ENCODE assay signal across 8 cellular contexts in the genomic region with DNA sequence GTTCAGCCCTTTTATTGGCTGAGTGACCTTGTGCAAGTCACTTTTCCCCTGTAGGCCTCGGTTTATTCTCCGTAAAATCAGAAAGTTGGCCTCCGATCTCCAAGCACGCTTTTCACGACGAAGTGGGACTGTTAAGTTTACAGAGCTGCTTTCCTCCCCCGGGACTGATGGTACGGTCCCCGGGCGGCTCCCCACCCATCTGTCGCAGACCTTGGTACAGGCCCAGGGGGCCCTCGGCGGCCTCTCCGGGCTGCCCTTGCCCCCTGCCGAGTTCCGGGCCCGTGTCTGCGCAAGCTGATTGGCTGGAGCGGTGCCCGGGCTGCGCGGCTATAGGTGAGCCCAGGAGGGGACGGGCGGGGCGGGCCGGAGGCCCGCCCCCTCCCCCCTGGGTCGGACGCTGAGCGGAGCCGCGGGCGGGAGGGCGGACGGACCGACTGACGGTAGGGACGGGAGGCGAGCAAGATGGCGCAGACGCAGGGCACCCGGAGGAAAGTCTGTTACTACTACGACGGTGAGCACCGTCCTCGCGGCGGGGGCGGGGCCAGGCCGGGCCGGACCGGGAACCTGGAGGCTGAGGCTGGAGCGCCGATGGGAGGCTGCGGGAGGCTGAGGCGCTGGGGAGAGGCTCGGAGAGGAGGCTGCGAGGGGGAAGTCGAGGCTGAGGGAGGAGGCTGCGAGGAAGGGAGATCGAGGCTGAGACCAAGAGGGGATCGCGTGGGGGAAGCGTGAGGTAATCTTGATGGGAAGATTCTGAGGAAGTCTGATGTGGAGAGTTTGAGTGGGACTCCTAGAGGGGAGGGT. TPM values are rescaled to one million over a fixed set of nuclear protein-coding genes. Genes with fewer than 3 reads are reported as not detected.
DNase-seq lines count a peak whose midpoint lies in the region; ATAC-seq and TF ChIP-seq lines count a peak whose summit lies in the region.

A gene (plus strand): TSS at position 376 of the 801 bp plus-strand sequence. CDS start 87 bp downstream, at position 463.

- H3K9me3 Mint-ChIP-seq in GM23338 (no peaks in the 10 kb centered on the region; the same call in 2 of the 3 replicates), naive B cell (no peaks in the 10 kb centered on the region)
- no peaks in the 10 kb centered on the region for H3K9me3 Mint-ChIP-seq in activated T-helper 1 cell treated with anti-CD3 and anti-CD28 coated beads, Interleukin-12 subunit alpha, Interleukin-12 subunit beta, Interleukin-2, Interleukin-4 antibody, amounts not matched to agents 30 ng/mL and 10 ng/mL and 1 ng/mL, durations not matched to agents 14 hours and 24 hours and 36 hours
- no peaks in the 10 kb centered on the region for H3K9me3 Mint-ChIP-seq in stimulated activated effector memory CD8-positive, alpha-beta T cell treated with anti-CD3 and anti-CD28 coated beads, Interleukin-12 subunit alpha, Interleukin-12 subunit beta, amount 100 ng/mL, for 72 hours

- peaks cover 8% of the 10 kb centered on the region for H3K4me1 ChIP-seq in GM23338 (ENCODE audit: insufficient read depth)

- no peaks in the 10 kb centered on the region for H3K9me2 ChIP-seq in GM23338 (ENCODE audit: insufficient read depth)

- peak; percentile 98 for DNase-seq in Daoy (ENCODE audit: low read depth)
- DNase-seq in GM23338 (ENCODE audit: low spot score), result peak; percentile 95
- peak; percentile 92 for DNase-seq in LHCN-M2 (ENCODE audit: low read depth)
- DNase-seq in RPMI7951 (ENCODE audit: low read depth), result peak; percentile 97
- DNase-seq in activated T-helper 1 cell treated with anti-CD3 and anti-CD28 coated beads, Interleukin-12 subunit alpha, Interleukin-12 subunit beta, Interleukin-2, Interleukin-4 antibody, amounts not matched to agents 30 ng/mL and 10 ng/mL and 1 ng/mL, durations not matched to agents 14 hours and 24 hours and 36 hours (ENCODE audit: low spot score), result peak; percentile 96
- peak; percentile 92 for DNase-seq in fibroblast of gingiva (ENCODE audit: low read depth)
- peak; percentile 96 for DNase-seq in naive B cell
- DNase-seq in stimulated activated effector memory CD8-positive, alpha-beta T cell treated with anti-CD3 and anti-CD28 coated beads, Interleukin-12 subunit alpha, Interleukin-12 subunit beta, amount 100 ng/mL, for 72 hours (ENCODE audit: low spot score in 2 of 2), result peak; percentile 90 to 97

- peaks cover 30% of the 10 kb centered on the region for H4K20me1 ChIP-seq in GM23338 (replicated peaks; ENCODE audit: insufficient read depth)

- H3K36me3 Mint-ChIP-seq in GM23338 (ENCODE audit: low read depth) (peaks cover 16% of the 10 kb centered on the region), naive B cell (peaks cover 0 to 4% of the 10 kb centered on the region in 2 donors)
- H3K36me3 Mint-ChIP-seq in activated T-helper 1 cell treated with anti-CD3 and anti-CD28 coated beads, Interleukin-12 subunit alpha, Interleukin-12 subunit beta, Interleukin-2, Interleukin-4 antibody, amounts not matched to agents 30 ng/mL and 10 ng/mL and 1 ng/mL, durations not matched to agents 14 hours and 24 hours and 36 hours (ENCODE audit: low read depth), result peaks cover 22% of the 10 kb centered on the region
- peaks cover 68% of the 10 kb centered on the region for H3K36me3 Mint-ChIP-seq in stimulated activated effector memory CD8-positive, alpha-beta T cell treated with anti-CD3 and anti-CD28 coated beads, Interleukin-12 subunit alpha, Interleukin-12 subunit beta, amount 100 ng/mL, for 72 hours

- no peak for TF ChIP-seq CTCF in GM23338 (conservative IDR thresholded peaks at IDR 0.05; ENCODE audit: low read depth in 2 of 2)

- peak within 1 kb of the TSS; percentile 94 for H2AFZ ChIP-seq in GM23338

- H3K27ac Mint-ChIP-seq in GM23338, result peak within 1 kb of the TSS; percentile 83
- peak within 1 kb of the TSS; percentile 94 for H3K27ac Mint-ChIP-seq in activated T-helper 1 cell treated with anti-CD3 and anti-CD28 coated beads, Interleukin-12 subunit alpha, Interleukin-12 subunit beta, Interleukin-2, Interleukin-4 antibody, amounts not matched to agents 30 ng/mL and 10 ng/mL and 1 ng/mL, durations not matched to agents 14 hours and 24 hours and 36 hours
- H3K27ac Mint-ChIP-seq in naive B cell, result peak within 1 kb of the TSS; percentile 95 to 98 (median 98)
- H3K27ac Mint-ChIP-seq in stimulated activated effector memory CD8-positive, alpha-beta T cell treated with anti-CD3 and anti-CD28 coated beads, Interleukin-12 subunit alpha, Interleukin-12 subunit beta, amount 100 ng/mL, for 72 hours, result peak within 1 kb of the TSS; percentile 95

- H3K27ac ChIP-seq in GM23338 (ENCODE audit: low read depth), result peak within 1 kb of the TSS; percentile 59; the same call in 1 of the 2 replicates

- intact Hi-C loops in activated T-helper 1 cell treated with anti-CD3 and anti-CD28 coated beads, Interleukin-12 subunit alpha, Interleukin-12 subunit beta, Interleukin-2, Interleukin-4 antibody, amounts not matched to agents 30 ng/mL and 10 ng/mL and 1 ng/mL, durations not matched to agents 14 hours and 24 hours and 36 hours (cut with micrococcal nuclease), result loop anchor here (1.0 to 2.0 kb wide), 13 partner anchors 19 to 359 kb away; a partner anchor contains a TSS

- H3K27me3 ChIP-seq in GM23338 (ENCODE audit: insufficient read depth), result no peaks in the 10 kb centered on the region

- H3K4me3 Mint-ChIP-seq in GM23338 (peak within 1 kb of the TSS; percentile 94), naive B cell (peak within 1 kb of the TSS; percentile 91 to 100 (median 99))
- H3K4me3 Mint-ChIP-seq in activated T-helper 1 cell treated with anti-CD3 and anti-CD28 coated beads, Interleukin-12 subunit alpha, Interleukin-12 subunit beta, Interleukin-2, Interleukin-4 antibody, amounts not matched to agents 30 ng/mL and 10 ng/mL and 1 ng/mL, durations not matched to agents 14 hours and 24 hours and 36 hours, result peak within 1 kb of the TSS; percentile 93
- H3K4me3 Mint-ChIP-seq in stimulated activated effector memory CD8-positive, alpha-beta T cell treated with anti-CD3 and anti-CD28 coated beads, Interleukin-12 subunit alpha, Interleukin-12 subunit beta, amount 100 ng/mL, for 72 hours, result peak within 1 kb of the TSS; percentile 97

- ATAC-seq in GM23338, result peak; percentile 90
- ATAC-seq in naive B cell (ENCODE audit: low read depth in 2 of 2), result peak; percentile 95 to 97
- peak; percentile 100 for ATAC-seq in stimulated activated effector memory CD8-positive, alpha-beta T cell treated with anti-CD3 and anti-CD28 coated beads, Interleukin-12 subunit alpha, Interleukin-12 subunit beta, amount 100 ng/mL, for 72 hours

- H3K4me2 ChIP-seq in GM23338, result peak within 1 kb of the TSS; percentile 92

- no peaks in the 10 kb centered on the region for H3K36me3 ChIP-seq in GM23338 (ENCODE audit: insufficient read depth)

- H3K27me3 Mint-ChIP-seq in GM23338 (ENCODE audit: insufficient read depth, low read depth, poor library complexity), result peaks cover 21% of the 10 kb centered on the region
- H3K27me3 Mint-ChIP-seq in activated T-helper 1 cell treated with anti-CD3 and anti-CD28 coated beads, Interleukin-12 subunit alpha, Interleukin-12 subunit beta, Interleukin-2, Interleukin-4 antibody, amounts not matched to agents 30 ng/mL and 10 ng/mL and 1 ng/mL, durations not matched to agents 14 hours and 24 hours and 36 hours (ENCODE audit: insufficient read depth), result no peaks in the 10 kb centered on the region
- no peaks in the 10 kb centered on the region for H3K27me3 Mint-ChIP-seq in naive B cell

- 0 out of 2 replicates have a peak, but pooled peaks cover 6% of the 10 kb centered on the region for H3F3A ChIP-seq in GM23338 (replicated peaks; ENCODE audit: low read depth)

- H3K4me1 Mint-ChIP-seq in GM23338 (peaks cover 19% of the 10 kb centered on the region), naive B cell (peaks cover 29 to 62% (median 45%) of the 10 kb centered on the region in 3 donors)
- peaks cover 37% of the 10 kb centered on the region for H3K4me1 Mint-ChIP-seq in activated T-helper 1 cell treated with anti-CD3 and anti-CD28 coated beads, Interleukin-12 subunit alpha, Interleukin-12 subunit beta, Interleukin-2, Interleukin-4 antibody, amounts not matched to agents 30 ng/mL and 10 ng/mL and 1 ng/mL, durations not matched to agents 14 hours and 24 hours and 36 hours (ENCODE audit: low read depth)
- H3K4me1 Mint-ChIP-seq in stimulated activated effector memory CD8-positive, alpha-beta T cell treated with anti-CD3 and anti-CD28 coated beads, Interleukin-12 subunit alpha, Interleukin-12 subunit beta, amount 100 ng/mL, for 72 hours, result peaks cover 42% of the 10 kb centered on the region

- peaks cover 49% of the 10 kb centered on the region for H3K79me2 ChIP-seq in GM23338 (replicated peaks; ENCODE audit: insufficient read depth)

- peak within 1 kb of the TSS; percentile 92 for H3K4me3 ChIP-seq in GM23338

TF ChIP-seq in GM23338, 12 proteins besides CTCF, POLR2A, EP300 and RAD21 (continues in another document):
- peak; percentile 76 for TF ChIP-seq POLR2AphosphoS5 (IDR thresholded peaks at IDR 0.05; ENCODE audit: low read depth)

RNA-seq across cellular contexts. Expression of the gene that starts here (rescaled TPM):
- 96.9 and 122 TPM in 2 replicates for total RNA-seq in Daoy (2014; rRNA removed; shearing (Covaris generic))
- 104 and 116 TPM in 2 replicates for total RNA-seq in GM23338 (2014; rRNA removed; shearing (Covaris generic))
- polyA plus RNA-seq in GM23338 (2016; fragmentation: Nextera tagmentation; extraction: Ambion mirVana), result 82.6 and 84.7 TPM in 2 replicates
- 53.0 and 54.4 TPM in 2 replicates for total RNA-seq in LHCN-M2 (2014; rRNA removed)
- 65.2 TPM for polyA plus RNA-seq in LHCN-M2 (2012)
- total RNA-seq in RPMI7951 (2014; rRNA removed; shearing (Covaris generic)), result 115 and 121 TPM in 2 replicates
- 177 and 179 TPM in 2 replicates for total RNA-seq in activated T-helper 1 cell treated with anti-CD3 and anti-CD28 coated beads, Interleukin-12 subunit alpha, Interleukin-12 subunit beta, Interleukin-2, Interleukin-4 antibody, amounts not matched to agents 30 ng/mL and 10 ng/mL and 1 ng/mL, durations not matched to agents 14 hours and 24 hours and 36 hours
- polyA plus RNA-seq in naive B cell (ENCODE audit: low read depth in 6 of 6), result 100 to 1,000 TPM; 179 to 253 (median 204) TPM

Comparison
In these comparisons a context has a peak if more than half of its experiments do, and no peak if none do; other contexts are left out.
1. Peak in every context shown above with its lines: DNase-seq, ATAC-seq, H3K4me3 ChIP-seq and H3K27ac ChIP-seq.